8 cellular contexts compared by ENCODE assay signal in genomic region chr20:45833030-45833882, GRCh38. TPM values are rescaled to one million over a fixed set of nuclear protein-coding genes. Genes with fewer than 3 reads are reported as not detected.
DNase-seq lines count a peak whose midpoint lies in the region; TF ChIP-seq lines count a peak whose summit lies in the region.

A gene with protein sequence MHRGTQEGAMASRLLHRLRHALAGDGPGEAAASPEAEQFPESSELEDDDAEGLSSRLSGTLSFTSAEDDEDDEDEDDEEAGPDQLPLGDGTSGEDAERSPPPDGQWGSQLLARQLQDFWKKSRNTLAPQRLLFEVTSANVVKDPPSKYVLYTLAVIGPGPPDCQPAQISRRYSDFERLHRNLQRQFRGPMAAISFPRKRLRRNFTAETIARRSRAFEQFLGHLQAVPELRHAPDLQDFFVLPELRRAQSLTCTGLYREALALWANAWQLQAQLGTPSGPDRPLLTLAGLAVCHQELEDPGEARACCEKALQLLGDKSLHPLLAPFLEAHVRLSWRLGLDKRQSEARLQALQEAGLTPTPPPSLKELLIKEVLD (plus strand): TSS chr20:45833799. CDS start chr20:45833920, 121 bp downstream.

- H3K4me1 ChIP-seq in mesendoderm (ENCODE audit: control insufficient read depth, low read depth, low read length) (no peaks in the 10 kb centered on the region), stomach (peaks cover 26 to 59% (median 43%) of the 10 kb centered on the region in 4 donors)

- peak within 1 kb of the TSS; percentile 63 for H2BK5ac ChIP-seq in mesendoderm (ENCODE audit: low read length)

- H3K56ac ChIP-seq in mesendoderm (ENCODE audit: low read length), result peak within 1 kb of the TSS; percentile 96

- no peak within 1 kb of the TSS for H4K8ac ChIP-seq in mesendoderm (ENCODE audit: low read depth, low read length)

- H4K5ac ChIP-seq in mesendoderm (ENCODE audit: low read length), result no peak within 1 kb of the TSS

- no peaks in the 10 kb centered on the region for H3K9me3 ChIP-seq in stomach

- H3K36me3 ChIP-seq in mesendoderm (ENCODE audit: control insufficient read depth, insufficient read depth, low read length) (no peaks in the 10 kb centered on the region), stomach (peaks cover 0 to 14% (median 2%) of the 10 kb centered on the region in 4 donors)

- no peak within 1 kb of the TSS for H3K27ac ChIP-seq in mesendoderm (ENCODE audit: low read depth, low read length)
- H3K27ac ChIP-seq in stomach, result peak within 1 kb of the TSS; percentile 87 to 97 (median 94)

- H3K79me1 ChIP-seq in mesendoderm (ENCODE audit: low read length), result no peaks in the 10 kb centered on the region

- peak within 1 kb of the TSS; percentile 64 for H3K4me2 ChIP-seq in mesendoderm (ENCODE audit: low read length)

- H3K4me3 ChIP-seq in epithelial cell of proximal tubule (ENCODE audit: low read depth, low read length), result peak within 1 kb of the TSS; percentile 88
- peak within 1 kb of the TSS; percentile 73 for H3K4me3 ChIP-seq in mesendoderm (ENCODE audit: low read length)
- peak within 1 kb of the TSS; percentile 61 to 81 (median 73) for H3K4me3 ChIP-seq in stomach

- no peak for TF ChIP-seq POLR2A in stomach (IDR thresholded peaks at IDR 0.05)

- no peak within 1 kb of the TSS for H2BK120ac ChIP-seq in mesendoderm (ENCODE audit: low read depth, low read length)

- H2BK15ac ChIP-seq in mesendoderm (replicated peaks; ENCODE audit: low read depth), result no peak within 1 kb of the TSS

- DNase-seq in AG08396 (ENCODE audit: low spot score) (peak; percentile 92), GM19238 (ENCODE audit: insufficient read length, low spot score) (peak; percentile 48), NCI-H2171 treated with DMSO at 0.1 percent for 48 hours (lab: John Stamatoyannopoulos, UW) (peak; percentile 72), epithelial cell of proximal tubule (ENCODE audit: low read depth) (peak; percentile 33), mesendoderm (peak; percentile 88), stomach (peak; percentile 77), NAMALWA (ENCODE audit: low spot score) (no peak)
- DNase-seq in activated CD8-positive, alpha-beta memory T cell treated with anti-CD3 and anti-CD28 coated beads, Interleukin-2, amount 50 U/mL, for 48 hours, result peak; percentile 62

- H3K9ac ChIP-seq in mesendoderm (ENCODE audit: low read length), result peak within 1 kb of the TSS; percentile 49

- intact Hi-C loops in stomach (cut with DNase I; ENCODE audit: low total_unique reads), result no loop called here

- H3K23ac ChIP-seq in mesendoderm (ENCODE audit: low read length), result peak within 1 kb of the TSS; percentile 20

- peak; percentile 50 for TF ChIP-seq EP300 in stomach (IDR thresholded peaks at IDR 0.05)

- H3K79me2 ChIP-seq in mesendoderm (ENCODE audit: control insufficient read depth, insufficient read depth, low read length), result no peaks in the 10 kb centered on the region

- TF ChIP-seq CTCF in epithelial cell of proximal tubule (conservative IDR thresholded peaks at IDR 0.05; ENCODE audit: low read depth, low read length) (no peak), stomach (IDR thresholded peaks at IDR 0.05) (no peak)

- H3K27me3 ChIP-seq in mesendoderm (ENCODE audit: insufficient read depth, low read length, poor library complexity) (no peaks in the 10 kb centered on the region), stomach (no peaks in the 10 kb centered on the region)

- H3K18ac ChIP-seq in mesendoderm (ENCODE audit: low read length), result peak within 1 kb of the TSS; percentile 47

- no CpG with 5 or more reads among the region's 35 CpGs for WGBS in mesendoderm (ENCODE audit: extremely low coverage, insufficient coverage, low lambda C conversion rate)
- 7 to 16% (median 9%) methylated on average over 15 to 35 of the region's 35 CpGs for WGBS in stomach, 5 donors

- no peak within 1 kb of the TSS for H2AK5ac ChIP-seq in mesendoderm (ENCODE audit: low read length)

- H3K4ac ChIP-seq in mesendoderm (ENCODE audit: low read depth, low read length), result peak within 1 kb of the TSS; percentile 25

RNA-seq across cellular contexts. Expression of the gene that starts here (rescaled TPM):
- total RNA-seq in epithelial cell of proximal tubule, result 20.1 and 29.0 TPM in 2 replicates
- 5.7 TPM for polyA plus RNA-seq in mesendoderm (2013, experiment 1 of 2)
- polyA plus RNA-seq in mesendoderm (2013, experiment 2 of 2), result 5.7 TPM
- 100 to 1,000 TPM in 1 of 5 donors, 10 to 100 TPM in 4; 20.4 to 120 (median 48.3) TPM for total RNA-seq in stomach
- 10 to 100 TPM; 15.2 to 23.5 (median 16.7) TPM for polyA plus RNA-seq in stomach
